Comparison of ENCODE assay signal across 8 cellular contexts in genomic region chr6:26104457-26105108, GRCh38. TPM values are rescaled to one million over a fixed set of nuclear protein-coding genes. Genes with fewer than 3 reads are reported as not detected.
DNase-seq lines count a peak whose midpoint lies in the region; ATAC-seq and TF ChIP-seq lines count a peak whose summit lies in the region.

No MANE protein-coding gene starts in this region.

- intact Hi-C loops in mammary epithelial cell (cut with micrococcal nuclease) = no loop called here
- intact Hi-C loops in vagina (cut with DNase I) = loop anchor here (5.0 to 10.0 kb wide), 2 partner anchors 50 to 1023 kb away; a partner anchor contains a TSS

- peak overlapping the region in 1 of 2 experiments; percentile 77 for H3K18ac ChIP-seq in mesenchymal stem cell (ENCODE audit: low read depth in 1 of 2, low read length in 2 of 2)

- 74% methylated on average over 15 of the region's 22 CpGs for WGBS in mammary epithelial cell (ENCODE audit: low coverage, missing lambda C conversion rate)
- 77% methylated on average over 17 of the region's 22 CpGs for WGBS in mesenchymal stem cell

- H4K20me1 ChIP-seq in Loucy (ENCODE audit: insufficient read depth, low read length, poor library complexity, severe bottlenecking) (no peaks in the 10 kb centered on the region), mammary epithelial cell (ENCODE audit: insufficient read depth, low read length) (no peaks in the 10 kb centered on the region)

- CTCF ChIA-PET in mammary epithelial cell (lab: Charles Lee; ENCODE audit: low non-redundant PET) = no interaction called here

- H3K4me1 ChIP-seq in Loucy (ENCODE audit: insufficient read depth, low read length, poor library complexity, severe bottlenecking) (peaks cover 12% of the 10 kb centered on the region), mammary epithelial cell (ENCODE audit: insufficient read depth, low read length) (peaks cover 8% of the 10 kb centered on the region), mesenchymal stem cell (ENCODE audit: control insufficient read depth, insufficient read depth, low read depth, low read length) (peaks cover 5% of the 10 kb centered on the region), vagina (peaks cover 12% of the 10 kb centered on the region)

- H3K27me3 ChIP-seq in Loucy (ENCODE audit: insufficient read depth, low read length, poor library complexity, severe bottlenecking) = no peaks in the 10 kb centered on the region
- no peaks in the 10 kb centered on the region for H3K27me3 ChIP-seq in mammary epithelial cell (ENCODE audit: insufficient read depth, low read length)
- no peaks in the 10 kb centered on the region for H3K27me3 ChIP-seq in mesenchymal stem cell (ENCODE audit: control insufficient read depth in 1 of 2, insufficient read depth in 1 of 2, low read length in 2 of 2)
- no peaks in the 10 kb centered on the region for H3K27me3 ChIP-seq in vagina

- in situ Hi-C loops in mammary epithelial cell (cut with MboI; ENCODE audit: low sequenced_read_pairs in 2 of 2) = no loop called here

- no peak for TF ChIP-seq POLR2A in vagina (IDR thresholded peaks at IDR 0.05)

- H3K36me3 ChIP-seq in Loucy (ENCODE audit: insufficient read depth, low read length) (no peaks in the 10 kb centered on the region), mammary epithelial cell (ENCODE audit: insufficient read depth, low read length) (peaks cover 2% of the 10 kb centered on the region), mesenchymal stem cell (ENCODE audit: control insufficient read depth in 1 of 2, insufficient read depth in 2 of 2, low read depth in 1 of 2, low read length in 2 of 2) (peaks cover 0 to 4% of the 10 kb centered on the region in 2 experiments), vagina (no peaks in the 10 kb centered on the region)

- H3K4me2 ChIP-seq in Loucy (ENCODE audit: low read depth, low read length, poor library complexity, severe bottlenecking) (peak overlapping the region; percentile 67), mammary epithelial cell (ENCODE audit: insufficient read depth, low read depth, low read length) (peak overlapping the region; percentile 82), mesenchymal stem cell (ENCODE audit: low read length, poor library complexity, severe bottlenecking) (peak overlapping the region; percentile 71)

- H3K9me2 ChIP-seq in Loucy (replicated peaks; ENCODE audit: low read depth, low read length) = no peaks in the 10 kb centered on the region

- TF ChIP-seq CTCF in Loucy (conservative IDR thresholded peaks at IDR 0.05; ENCODE audit: low read length) (no peak), mammary epithelial cell (conservative IDR thresholded peaks at IDR 0.05 in 1 of 2, IDR thresholded peaks at IDR 0.05 in 1 of 2; ENCODE audit: extremely low read depth in 1 of 2, insufficient read depth in 1 of 2, low read depth in 1 of 2, low read length in 2 of 2) (no peak), vagina (IDR thresholded peaks at IDR 0.05) (no peak), GM20000 (IDR thresholded peaks at IDR 0.05; ENCODE audit: extremely low read depth, missing control alignments) (no peak)

- no peak overlapping the region for H2BK120ac ChIP-seq in mesenchymal stem cell (ENCODE audit: low read depth, low read length)

- H4K91ac ChIP-seq in mesenchymal stem cell (ENCODE audit: low read length) = no peak overlapping the region

- H3K4me3 ChIP-seq in Loucy (ENCODE audit: low read length, poor library complexity, severe bottlenecking) (peak overlapping the region; percentile 71), mammary epithelial cell (replicated peaks in 1 of 3; ENCODE audit: insufficient read depth in 1 of 3, low read depth in 2 of 3, low read length in 3 of 3) (peak overlapping the region; percentile 29 to 47 (median 47)), mesenchymal stem cell (ENCODE audit: insufficient read depth in 1 of 2, low read depth in 1 of 2, low read length in 2 of 2) (peak overlapping the region in 1 of 2 experiments; percentile 81), vagina (peak overlapping the region; percentile 44 to 51)

- H3K9me3 ChIP-seq in Loucy (ENCODE audit: insufficient read depth, low read depth, low read length) (no peaks in the 10 kb centered on the region), mammary epithelial cell (replicated peaks; ENCODE audit: insufficient read depth, low read length) (no peaks in the 10 kb centered on the region), mesenchymal stem cell (ENCODE audit: control insufficient read depth, low read length) (no peaks in the 10 kb centered on the region), vagina (no peaks in the 10 kb centered on the region)

- H2AK5ac ChIP-seq in mesenchymal stem cell (ENCODE audit: low read length, severe bottlenecking) = peak overlapping the region; percentile 57

- H3K79me2 ChIP-seq in Loucy (ENCODE audit: insufficient read depth, low read length) = no peaks in the 10 kb centered on the region
- H3K79me2 ChIP-seq in mammary epithelial cell (ENCODE audit: insufficient read depth, low read length) = no peaks in the 10 kb centered on the region

- BruUV-seq in mammary epithelial cell (replicated peaks; lab: Mats Ljungman, UMichigan) = no TSS peak

- no peak overlapping the region for H3K4ac ChIP-seq in mesenchymal stem cell (ENCODE audit: low read depth in 1 of 2, low read length in 2 of 2)

- peak; percentile 68 for DNase-seq in NCI-H748 (lab: John Stamatoyannopoulos, UW; ENCODE audit: unreplicated experiment)
- DNase-seq in NCI-H748 treated with DMSO at 0.1 percent for 48 hours (lab: John Stamatoyannopoulos, UW) = no peak
- DNase-seq in mammary epithelial cell = no peak
- DNase-seq in mesenchymal stem cell = no peak
- no peak for DNase-seq in vagina (ENCODE audit: extremely low spot score in 2 of 2)
- no peak for DNase-seq in GM20000 (ENCODE audit: low spot score)

- H3K79me1 ChIP-seq in mesenchymal stem cell (replicated peaks; ENCODE audit: low read length, poor library complexity, severe bottlenecking) = peaks cover 2% of the 10 kb centered on the region

- peak overlapping the region; percentile 12 for H4K8ac ChIP-seq in mesenchymal stem cell (ENCODE audit: low read length)

- no peak overlapping the region for H2AFZ ChIP-seq in Loucy (ENCODE audit: low read length)
- H2AFZ ChIP-seq in mammary epithelial cell (ENCODE audit: low read depth, low read length) = peak overlapping the region; percentile 40
- H2AFZ ChIP-seq in mesenchymal stem cell (ENCODE audit: low read depth, low read length) = no peak overlapping the region

- no peak overlapping the region for H3K23ac ChIP-seq in mesenchymal stem cell (ENCODE audit: low read length in 2 of 2)

- H3K9ac ChIP-seq in Loucy (ENCODE audit: low read depth, low read length, poor library complexity, severe bottlenecking) = peak overlapping the region; percentile 80
- H3K9ac ChIP-seq in mammary epithelial cell (ENCODE audit: insufficient read depth, low read length) = peak overlapping the region; percentile 56
- peak overlapping the region; percentile 88 for H3K9ac ChIP-seq in mesenchymal stem cell (ENCODE audit: low read length)

- peak overlapping the region; percentile 93 for H3K27ac ChIP-seq in mammary epithelial cell (ENCODE audit: insufficient read depth, low read depth, low read length)
- H3K27ac ChIP-seq in mesenchymal stem cell (ENCODE audit: low read length, poor library complexity, severe bottlenecking) = peak overlapping the region; percentile 77
- peak overlapping the region; percentile 73 for H3K27ac ChIP-seq in vagina

- peaks cover 6% of the 10 kb centered on the region; the same call in 1 of the 2 replicates for H3F3A ChIP-seq in Loucy (ENCODE audit: low read depth)

- no peak overlapping the region for H2BK12ac ChIP-seq in mesenchymal stem cell (ENCODE audit: low read length in 2 of 2)

- dilution Hi-C loops in mammary epithelial cell (cut with HindIII; ENCODE audit: low sequenced_read_pairs) = loop anchor here (5.0 kb wide), 1 partner anchor 42 kb away; no protein-coding TSS in a partner anchor

- ATAC-seq in GM21526 (IDR thresholded peaks at IDR 0.05; ENCODE audit: low FRiP score, unreplicated experiment) = no peak

- peak overlapping the region; percentile 52 for H2BK15ac ChIP-seq in mesenchymal stem cell (ENCODE audit: low read depth, poor library complexity, severe bottlenecking)

- no peak overlapping the region for H2BK5ac ChIP-seq in mesenchymal stem cell (ENCODE audit: low read depth, low read length, poor library complexity, severe bottlenecking)

- H3K14ac ChIP-seq in mesenchymal stem cell (ENCODE audit: low read length in 2 of 2) = no peak overlapping the region

RNA-seq across cellular contexts. Expression of gene HFE, which starts 17.4 kb away (rescaled TPM):
- total RNA-seq in mammary epithelial cell = 1 to 10 TPM; 9.0 to 9.5 TPM
- 17.2 TPM for polyA plus RNA-seq in mammary epithelial cell
- 32.7 TPM for polyA minus RNA-seq in mammary epithelial cell
- 10.1 TPM for polyA plus RNA-seq in mesenchymal stem cell (2013, experiment 1 of 2)
- 9.2 TPM for polyA plus RNA-seq in mesenchymal stem cell (2013, experiment 2 of 2)
- total RNA-seq in vagina = 7.6 TPM
